Comparison of ENCODE assay signal across 31 cellular contexts in the genomic region with DNA sequence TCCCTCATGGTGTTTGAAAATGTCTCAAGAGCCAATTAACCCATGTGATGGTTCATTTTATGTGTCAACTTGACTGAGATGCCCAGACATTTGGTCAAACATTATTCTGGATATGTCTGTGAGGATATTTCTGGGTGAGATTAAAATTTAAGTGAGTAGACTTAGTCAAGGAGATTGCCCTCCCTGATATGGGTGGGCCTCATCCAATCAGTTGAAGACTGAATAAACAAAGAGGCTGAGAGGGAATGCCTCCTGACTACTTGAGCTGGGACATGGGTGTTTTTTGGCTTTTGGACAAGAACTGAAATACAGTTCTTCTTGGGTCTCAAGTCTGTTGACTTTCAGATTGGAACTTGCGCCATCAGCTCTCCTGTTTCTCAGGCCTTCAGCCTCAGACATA.
DNase-seq lines count a peak whose midpoint lies in the region; ATAC-seq, FAIRE-seq and TF ChIP-seq lines count a peak whose summit lies in the region.
"Had no signal": no experiment of that assay in that cellular context is flagged by ENCODE, and none has a peak within 500 bp of the region (broad histone marks: within the 10 kb centered on the region; RNA-seq: fewer than 3 reads in every experiment).

No MANE protein-coding gene starts in this region.

- no peaks in the 10 kb centered on the region for H3K27me3 ChIP-seq in K562 (ENCODE audit: control insufficient read depth in 2 of 2, insufficient read depth in 2 of 2, low read length in 2 of 2)
- H3K27me3 ChIP-seq: BE2C; BLaER1; BLaER1 treated with 17β-estradiol and CSF1 and Interleukin-3, amounts not matched to agents 10 nM and 100 nM had no signal

- CTCF ChIA-PET in HEK293 (lab: Yijun Ruan, JAX) (interaction anchor here (0.8 to 3.6 kb wide), 4 partner anchors 11 to 64 kb away, joined by 3 to 17 read pairs (median 4); no protein-coding TSS in a partner anchor), K562 (lab: Yijun Ruan, JAX; ENCODE audit: low intra/inter-chr PET ratio) (no interaction called here)

- TF ChIP-seq POLR2A in K562 (conservative IDR thresholded peaks at IDR 0.05), result no peak

- POLR2A ChIA-PET in HEK293 (lab: Yijun Ruan, JAX), result no interaction called here
- POLR2A ChIA-PET in K562 (lab: Yijun Ruan, JAX), result interaction anchor here (0.8 kb wide), 1 partner anchor 28 kb away, joined by 3 read pairs; no protein-coding TSS in a partner anchor

- no peak for TF ChIP-seq RAD21 in K562 (CRISPR knock-in tag; conservative IDR thresholded peaks at IDR 0.05 in 1 of 2, IDR thresholded peaks at IDR 0.05 in 1 of 2)

- H3K4me3 ChIP-seq in HEK293 (ENCODE audit: low read depth, low read length), result no peak overlapping the region
- no peak overlapping the region for H3K4me3 ChIP-seq in K562
- H3K4me3 ChIP-seq: A549; BLaER1; BLaER1 treated with 17β-estradiol and CSF1 and Interleukin-3, amounts not matched to agents 10 nM and 100 nM had no signal

- ATAC-seq in K562, result no peak
- no peak for ATAC-seq in HG02610 (IDR thresholded peaks at IDR 0.05; ENCODE audit: unreplicated experiment)
- ATAC-seq: A549; CD8-positive, alpha-beta T cell had no signal

- H3K27ac ChIP-seq in HEK293 (ENCODE audit: extremely low read depth, low read depth, low read length) (no peak overlapping the region), K562 (ENCODE audit: extremely low read depth, low read depth, low read length) (no peak overlapping the region)
- H3K27ac ChIP-seq: 22Rv1; A549; BLaER1; BLaER1 treated with 17β-estradiol and CSF1 and Interleukin-3, amounts not matched to agents 10 nM and 100 nM; C4-2B had no signal

- no peak overlapping the region for H3K9ac ChIP-seq in K562 (ENCODE audit: insufficient read depth in 1 of 2, low read depth in 2 of 2, low read length in 2 of 2)
- H3K9ac ChIP-seq: BLaER1; BLaER1 treated with 17β-estradiol and CSF1 and Interleukin-3, amounts not matched to agents 10 nM and 100 nM had no signal

- TF ChIP-seq EP300 in K562 (IDR thresholded peaks at IDR 0.05; ENCODE audit: low read length), result no peak

- in situ Hi-C loops in K562 (cut with MboI), result no loop called here

- intact Hi-C loops in K562 (cut with micrococcal nuclease), result no loop called here

- FAIRE-seq in K562 (lab: Jason Lieb, UNC), result no peak
- FAIRE-seq: A204.1, A549, D721Med had no signal

- H3K4me1 ChIP-seq in HEK293 (ENCODE audit: control insufficient read depth, insufficient read depth, low read length) (no peaks in the 10 kb centered on the region), K562 (replicated peaks in 1 of 2; ENCODE audit: control insufficient read depth in 2 of 2, insufficient read depth in 2 of 2, low read length in 2 of 2) (no peaks in the 10 kb centered on the region)
- H3K4me1 ChIP-seq: A549; BE2C; BLaER1; BLaER1 treated with 17β-estradiol and CSF1 and Interleukin-3, amounts not matched to agents 10 nM and 100 nM; Caco-2 had no signal

- no peak overlapping the region for H3K4me2 ChIP-seq in K562 (ENCODE audit: insufficient read depth, low read length)
- H3K4me2 ChIP-seq: A549; BLaER1; BLaER1 treated with 17β-estradiol and CSF1 and Interleukin-3, amounts not matched to agents 10 nM and 100 nM had no signal

- H3K9me3 ChIP-seq in HEK293 (ENCODE audit: control insufficient read depth, insufficient read depth, low read depth, low read length) (no peaks in the 10 kb centered on the region), K562 (replicated peaks; ENCODE audit: control insufficient read depth, insufficient read depth, low read depth, low read length) (no peaks in the 10 kb centered on the region)
- H3K9me3 ChIP-seq: A549; BE2C; BLaER1; BLaER1 treated with 17β-estradiol and CSF1 and Interleukin-3, amounts not matched to agents 10 nM and 100 nM; Caco-2 had no signal

- no peak for TF ChIP-seq CTCF in HEK293 (tag by site-specific recombination; IDR thresholded peaks at IDR 0.05)
- TF ChIP-seq CTCF in K562 (IDR thresholded peaks at IDR 0.05 in 2 of 3, conservative IDR thresholded peaks at IDR 0.05 in 1 of 3; ENCODE audit: insufficient read depth in 2 of 3, low read depth in 1 of 3, low read length in 3 of 3), result no peak

- DNase-seq in K562 (ENCODE audit: extremely low read depth in 1 of 4, low spot score in 3 of 4), result no peak
- no peak for DNase-seq in stimulated activated CD4-positive, alpha-beta T cell treated with anti-CD3 and anti-CD28 coated beads, Interleukin-4, amount 100 ng/mL, for 24 hours
- DNase-seq: 8988T; ACHN; AML-193; BE2C; C1 segment of cervical spinal cord; Caco-2; Calu3; CD4-positive, alpha-beta memory T cell; CD4-positive, alpha-beta T cell; CD4-positive, CD25-positive, alpha-beta regulatory T cell; CD8-positive, alpha-beta memory T cell; CD8-positive, alpha-beta T cell; COR-L47; DMS 273 treated with DMSO at 0.1 percent for 48 hours; DMS153; DMS53; DMS79; DMS79 treated with DMSO at 0.1 percent for 48 hours; DND-41; EL had no signal

- H3K9me1 ChIP-seq in K562 (ENCODE audit: control insufficient read depth, insufficient read depth, low read length), result no peaks in the 10 kb centered on the region

- H4K20me1 ChIP-seq in K562 (replicated peaks; ENCODE audit: control insufficient read depth, insufficient read depth, low read length), result no peaks in the 10 kb centered on the region
- H4K20me1 ChIP-seq: BLaER1; BLaER1 treated with 17β-estradiol and CSF1 and Interleukin-3, amounts not matched to agents 10 nM and 100 nM had no signal

- BruUV-seq in K562 (replicated peaks; lab: Mats Ljungman, UMichigan), result no TSS peak

- 0% methylated on average over 1 of the region's 1 CpG for WGBS in K562 (ENCODE audit: insufficient coverage, low coverage, missing lambda C conversion rate)

- no peaks in the 10 kb centered on the region for H3K79me2 ChIP-seq in K562 (ENCODE audit: control insufficient read depth, insufficient read depth, low read length)

- no peaks in the 10 kb centered on the region for H3K36me3 ChIP-seq in HEK293 (ENCODE audit: control insufficient read depth in 2 of 2, insufficient read depth in 1 of 2, low read length in 2 of 2)
- H3K36me3 ChIP-seq in K562 (ENCODE audit: control insufficient read depth, insufficient read depth, low read length), result no peaks in the 10 kb centered on the region
- H3K36me3 ChIP-seq: BE2C; BLaER1; BLaER1 treated with 17β-estradiol and CSF1 and Interleukin-3, amounts not matched to agents 10 nM and 100 nM had no signal

- H2AFZ ChIP-seq in K562 (ENCODE audit: low read depth, low read length), result no peak overlapping the region

TF ChIP-seq in HEK293, 187 proteins besides CTCF, POLR2A, EP300 and RAD21:
- TF ChIP-seq ZNF571 (tag by site-specific recombination; IDR thresholded peaks at IDR 0.05) (no peak), ZNF10 (tag by site-specific recombination; IDR thresholded peaks at IDR 0.05) (peak; percentile 91)
- TF ChIP-seq, protein P1, sequence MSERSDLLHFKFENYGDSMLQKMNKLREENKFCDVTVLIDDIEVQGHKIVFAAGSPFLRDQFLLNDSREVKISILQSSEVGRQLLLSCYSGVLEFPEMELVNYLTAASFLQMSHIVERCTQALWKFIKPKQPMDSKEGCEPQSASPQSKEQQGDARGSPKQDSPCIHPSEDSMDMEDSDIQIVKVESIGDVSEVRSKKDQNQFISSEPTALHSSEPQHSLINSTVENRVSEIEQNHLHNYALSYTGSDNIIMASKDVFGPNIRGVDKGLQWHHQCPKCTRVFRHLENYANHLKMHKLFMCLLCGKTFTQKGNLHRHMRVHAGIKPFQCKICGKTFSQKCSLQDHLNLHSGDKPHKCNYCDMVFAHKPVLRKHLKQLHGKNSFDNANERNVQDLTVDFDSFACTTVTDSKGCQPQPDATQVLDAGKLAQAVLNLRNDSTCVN (tag by site-specific recombination; optimal IDR thresholded peaks at IDR 0.05), result no peak

TF ChIP-seq in K562, 482 proteins besides CTCF, POLR2A, EP300 and RAD21:
- TF ChIP-seq PHF20 (IDR thresholded peaks at IDR 0.05; ENCODE audit: partially characterized antibody) (no peak), ZNF134 (CRISPR knock-in tag; conservative IDR thresholded peaks at IDR 0.05) (peak; percentile 91)
